In the genomic region with DNA sequence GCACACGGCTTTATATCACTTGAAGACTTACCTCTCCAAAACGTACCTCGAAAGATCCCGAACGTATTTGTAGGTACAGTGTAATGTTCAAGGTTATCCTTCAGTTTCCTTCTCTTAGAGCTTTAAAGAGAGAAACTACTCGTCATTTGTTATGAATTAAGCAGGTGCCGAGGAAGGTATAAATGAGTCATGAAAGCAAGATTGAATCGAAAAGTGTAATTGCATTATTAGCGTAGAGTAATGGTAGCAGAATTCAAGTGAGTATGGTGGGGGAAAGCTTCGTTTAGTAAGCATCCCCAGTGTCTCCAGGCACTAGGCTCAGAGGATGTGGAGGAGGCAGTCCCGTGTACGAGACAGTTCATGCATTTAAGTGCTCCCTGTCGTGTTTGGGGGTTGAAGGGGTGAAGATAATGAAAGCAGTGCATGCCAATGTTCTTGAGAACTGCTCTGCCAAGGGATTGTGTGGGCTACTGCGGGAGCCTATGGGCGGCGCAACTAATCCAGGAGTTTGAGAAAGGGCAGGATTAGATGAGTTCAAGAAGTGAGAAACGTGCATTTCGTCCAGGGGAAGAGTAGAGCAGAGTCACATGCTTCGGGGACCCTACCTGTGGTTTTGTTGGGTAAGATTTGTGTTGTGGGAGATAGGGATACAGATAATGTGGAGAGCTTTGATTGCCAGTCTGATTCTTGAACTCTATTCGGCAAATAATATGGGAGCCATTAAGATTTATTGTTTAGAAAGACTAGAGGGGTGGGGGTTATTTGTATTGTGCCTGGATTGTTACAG, we compare ENCODE assay signal across 8 cellular contexts. TPM values are rescaled to one million over a fixed set of nuclear protein-coding genes. Genes with fewer than 3 reads are reported as not detected.
DNase-seq lines count a peak whose midpoint lies in the region; ATAC-seq and TF ChIP-seq lines count a peak whose summit lies in the region.

No MANE protein-coding gene starts in this region.

- H3K4me1 ChIP-seq in Peyer's patch = peaks cover 0 to 18% (median 4%) of the 10 kb centered on the region in 4 donors

- peak overlapping the region; percentile 63 to 93 (median 82) for H3K4me3 ChIP-seq in Peyer's patch
- H3K4me3 ChIP-seq in epithelial cell of proximal tubule (ENCODE audit: low read depth, low read length) = peak overlapping the region; percentile 90

- peak overlapping the region in 2 of 4 donors; percentile 83 to 88 for H3K27ac ChIP-seq in Peyer's patch

- DNase-seq in CD1c-positive myeloid dendritic cell (ENCODE audit: extremely low spot score) = peak; percentile 12
- no peak for DNase-seq in Peyer's patch
- DNase-seq in epithelial cell of proximal tubule (ENCODE audit: low read depth) = no peak
- peak; percentile 17 for DNase-seq in pons (ENCODE audit: low spot score)
- DNase-seq in 8988T = no peak
- no peak for DNase-seq in COLO829 (ENCODE audit: low spot score)

- no peaks in the 10 kb centered on the region for H3K9me3 ChIP-seq in Peyer's patch

- H3K36me3 ChIP-seq in Peyer's patch = peaks cover 0 to 21% (median 0%) of the 10 kb centered on the region in 3 donors

- H3K27me3 ChIP-seq in Peyer's patch = no peaks in the 10 kb centered on the region

- ATAC-seq in GM21737 (IDR thresholded peaks at IDR 0.05; ENCODE audit: unreplicated experiment) = peak; percentile 4
- no peak for ATAC-seq in HG02852 (IDR thresholded peaks at IDR 0.05; ENCODE audit: unreplicated experiment)

- no peak for TF ChIP-seq CTCF in Peyer's patch (IDR thresholded peaks at IDR 0.05)
- TF ChIP-seq CTCF in epithelial cell of proximal tubule (conservative IDR thresholded peaks at IDR 0.05; ENCODE audit: low read depth, low read length) = no peak

- no peak for TF ChIP-seq POLR2A in Peyer's patch (IDR thresholded peaks at IDR 0.05)

RNA-seq across cellular contexts. Expression of a gene that starts 0.9 kb away (rescaled TPM):
- total RNA-seq in Peyer's patch = 10 to 100 TPM in 2 of 4 donors, 1 to 10 TPM in 2; 7.5 to 15.8 (median 10.0) TPM
- 9.7 and 26.3 TPM in 2 replicates for total RNA-seq in epithelial cell of proximal tubule

RNA-seq across cellular contexts. Expression of a gene that starts 41.2 kb away (rescaled TPM):
- total RNA-seq in Peyer's patch (10 to 100 TPM in 3 of 4 donors, 1 to 10 TPM in 1; 8.3 to 20.7 (median 11.4) TPM), epithelial cell of proximal tubule (30.4 and 42.3 TPM in 2 replicates)

Comparison
In these comparisons a context has a peak if more than half of its experiments do, and no peak if none do; other contexts are left out.
1. DNase-seq: peak in CD1c-positive myeloid dendritic cell (single experiment) and pons (single experiment); none in Peyer's patch (0 of 3), epithelial cell of proximal tubule (single experiment), 8988T (single experiment) and COLO829 (single experiment).